26 cellular contexts compared by ENCODE assay signal in genomic region chr1:111157425-111157824, GRCh38. TPM values are rescaled to one million over a fixed set of nuclear protein-coding genes. Genes with fewer than 3 reads are reported as not detected.
DNase-seq lines count a peak whose midpoint lies in the region; ATAC-seq, FAIRE-seq and TF ChIP-seq lines count a peak whose summit lies in the region.
"Had no signal": no experiment of that assay in that cellular context is flagged by ENCODE, and none has a peak within 500 bp of the region (broad histone marks: within the 10 kb centered on the region; RNA-seq: fewer than 3 reads in every experiment).

No MANE protein-coding gene starts in this region.

- no peak for ATAC-seq in memory B cell (ENCODE audit: low read depth)
- ATAC-seq in natural killer cell, result no peak
- ATAC-seq in HG03095 (IDR thresholded peaks at IDR 0.05; ENCODE audit: unreplicated experiment), result no peak

- H3K36me3 Mint-ChIP-seq in memory B cell (peaks cover 52% of the 10 kb centered on the region), natural killer cell (peaks cover 17% of the 10 kb centered on the region)

- no peak overlapping the region for H3K4me3 ChIP-seq in fibroblast of villous mesenchyme (ENCODE audit: low read depth, low read length)
- no peak overlapping the region for H3K4me3 ChIP-seq in keratinocyte (ENCODE audit: control insufficient read depth in 2 of 3, extremely low read depth in 1 of 3, insufficient read depth in 2 of 3, low read depth in 1 of 3, low read length in 3 of 3)
- no peak overlapping the region for H3K4me3 ChIP-seq in small intestine (ENCODE audit: low read depth in 1 of 2, low read length in 2 of 2)
- H3K4me3 ChIP-seq: BLaER1 had no signal

- H3K9me3 ChIP-seq in keratinocyte (ENCODE audit: control insufficient read depth, low read depth, low read length), result no peaks in the 10 kb centered on the region
- H3K9me3 ChIP-seq in small intestine (ENCODE audit: control insufficient read depth, low read depth), result no peaks in the 10 kb centered on the region
- H3K9me3 ChIP-seq: BE2C had no signal

- intact Hi-C loops in natural killer cell (cut with micrococcal nuclease), result no loop called here

- FAIRE-seq in keratinocyte (lab: Jason Lieb, UNC), result peak; percentile 13
- FAIRE-seq in small intestine (lab: Jason Lieb, UNC), result peak; percentile 5
- FAIRE-seq: A204.1, G401.6, GM12891 had no signal

- H3K27ac ChIP-seq in keratinocyte (ENCODE audit: control insufficient read depth, insufficient read depth, low read length) (no peak overlapping the region), small intestine (ENCODE audit: low read depth in 1 of 2, low read length in 1 of 2) (no peak overlapping the region)
- H3K27ac ChIP-seq: BLaER1 had no signal

- H3K4me3 Mint-ChIP-seq in memory B cell, result no peak overlapping the region
- H3K4me3 Mint-ChIP-seq in natural killer cell, result no peak overlapping the region
- H3K4me3 Mint-ChIP-seq: CD14-positive monocyte; CD4-positive, alpha-beta memory T cell; CD4-positive, CD25-positive, alpha-beta regulatory T cell; CD8-positive, alpha-beta memory T cell had no signal

- H3K4me1 Mint-ChIP-seq in memory B cell (peaks cover 43% of the 10 kb centered on the region), natural killer cell (peaks cover 34 to 40% of the 10 kb centered on the region in 2 donors)

- TF ChIP-seq CTCF in fibroblast of villous mesenchyme (IDR thresholded peaks at IDR 0.05; ENCODE audit: insufficient read depth, low read depth, low read length) (no peak), keratinocyte (optimal IDR thresholded peaks at IDR 0.05 in 1 of 3, IDR thresholded peaks at IDR 0.05 in 1 of 3, conservative IDR thresholded peaks at IDR 0.05 in 1 of 3; ENCODE audit: extremely low read depth in 1 of 3, insufficient read depth in 2 of 3, low read length in 3 of 3) (no peak), natural killer cell (IDR thresholded peaks at IDR 0.05) (no peak)

- no peak overlapping the region for H3K4me2 ChIP-seq in keratinocyte (ENCODE audit: control insufficient read depth, extremely low read depth, insufficient read depth, low read depth, low read length)
- H3K4me2 ChIP-seq: BLaER1 had no signal

- no peak overlapping the region for H3K9ac ChIP-seq in keratinocyte (ENCODE audit: control insufficient read depth, extremely low read depth, insufficient read depth, low read length)
- H3K9ac ChIP-seq: BLaER1 had no signal

- H4K20me1 ChIP-seq in keratinocyte (ENCODE audit: control insufficient read depth, extremely low read depth, insufficient read depth, low read length), result no peaks in the 10 kb centered on the region

- H3K79me2 ChIP-seq in keratinocyte (ENCODE audit: control insufficient read depth, insufficient read depth, low read length), result peaks cover 63% of the 10 kb centered on the region

- dilution Hi-C loops in keratinocyte (cut with MboI; ENCODE audit: extremely low pct_ligation_motif_present, low sequenced_read_pairs), result no loop called here

- no peaks in the 10 kb centered on the region for H3K9me3 Mint-ChIP-seq in memory B cell
- no peaks in the 10 kb centered on the region for H3K9me3 Mint-ChIP-seq in natural killer cell
- H3K9me3 Mint-ChIP-seq: CD14-positive monocyte; CD4-positive, CD25-positive, alpha-beta regulatory T cell; CD8-positive, alpha-beta memory T cell had no signal

- H3K4me1 ChIP-seq in keratinocyte (ENCODE audit: control insufficient read depth, extremely low read depth, insufficient read depth, low read length) (no peaks in the 10 kb centered on the region), small intestine (ENCODE audit: control insufficient read depth in 2 of 2, insufficient read depth in 1 of 2, low read depth in 1 of 2, low read length in 1 of 2) (peaks cover 3 to 4% of the 10 kb centered on the region in 2 donors)
- H3K4me1 ChIP-seq: BLaER1 had no signal

- H3K27me3 Mint-ChIP-seq in memory B cell, result no peaks in the 10 kb centered on the region
- no peaks in the 10 kb centered on the region for H3K27me3 Mint-ChIP-seq in natural killer cell (ENCODE audit: low read depth in 2 of 2)
- H3K27me3 Mint-ChIP-seq: CD4-positive, alpha-beta memory T cell; CD4-positive, CD25-positive, alpha-beta regulatory T cell; CD8-positive, alpha-beta memory T cell had no signal

- DNase-seq in fibroblast of villous mesenchyme (ENCODE audit: low read depth), result peak; percentile 14
- no peak for DNase-seq in keratinocyte (ENCODE audit: low read depth, low spot score)
- no peak for DNase-seq in memory B cell (ENCODE audit: low spot score in 2 of 2)
- peak; percentile 88 for DNase-seq in small intestine
- DNase-seq in natural killer cell, result no peak
- DNase-seq in RKO (ENCODE audit: low spot score), result no peak
- DNase-seq in NCI-H2227 (lab: John Stamatoyannopoulos, UW; ENCODE audit: unreplicated experiment), result no peak
- DNase-seq: 8988T; ACHN; BE2C; C1 segment of cervical spinal cord; CD4-positive, alpha-beta memory T cell; CD4-positive, CD25-positive, alpha-beta regulatory T cell; CD8-positive, alpha-beta memory T cell; COR-L47; DMS 273 treated with DMSO at 0.1 percent for 48 hours; DMS153; DMS79 treated with DMSO at 0.1 percent for 48 hours; GF-D8 had no signal

- H3K27ac Mint-ChIP-seq in memory B cell (peak overlapping the region; percentile 17), natural killer cell (no peak overlapping the region)
- H3K27ac Mint-ChIP-seq: CD14-positive monocyte; CD4-positive, alpha-beta memory T cell; CD4-positive, CD25-positive, alpha-beta regulatory T cell had no signal

- H3K36me3 ChIP-seq in keratinocyte (ENCODE audit: control insufficient read depth in 2 of 2, extremely low read depth in 1 of 2, insufficient read depth in 2 of 2, low read length in 2 of 2) (peaks cover 4 to 6% of the 10 kb centered on the region in 2 experiments), small intestine (ENCODE audit: control insufficient read depth in 2 of 2, insufficient read depth in 2 of 2, low read length in 2 of 2) (peaks cover 0 to 3% of the 10 kb centered on the region in 2 donors)

- H2AFZ ChIP-seq in keratinocyte (ENCODE audit: control insufficient read depth, low read length), result no peak overlapping the region

- no peaks in the 10 kb centered on the region for H3K9me1 ChIP-seq in keratinocyte (ENCODE audit: control insufficient read depth, extremely low read depth, insufficient read depth, low read length)

- no peaks in the 10 kb centered on the region for H3K27me3 ChIP-seq in keratinocyte (ENCODE audit: control insufficient read depth, extremely low read depth, insufficient read depth, low read length)
- H3K27me3 ChIP-seq in small intestine (ENCODE audit: control insufficient read depth in 2 of 2, insufficient read depth in 2 of 2, low read length in 2 of 2), result no peaks in the 10 kb centered on the region
- H3K27me3 ChIP-seq: BE2C, BLaER1 had no signal

- WGBS in small intestine, 3 donors, result 12 to 67% (median 57%) methylated on average over 2 of the region's 2 CpGs

RNA-seq across cellular contexts. Expression of gene CEPT1, which starts 17.4 kb away (rescaled TPM):
- total RNA-seq in fibroblast of villous mesenchyme, result 24.8 and 59.2 TPM in 2 replicates
- polyA plus RNA-seq in keratinocyte, result 27.3 to 65.2 TPM (median 50.0 TPM) in 3 replicates
- polyA plus RNA-seq in keratinocyte (2011; ENCODE audit: low read depth), result 14.9 TPM
- 11.8 and 26.0 TPM in 2 replicates for polyA plus RNA-seq in keratinocyte (2011; cell fraction: cytosol; rRNA removed)
- polyA plus RNA-seq in keratinocyte (2011; cell fraction: nucleus; rRNA removed), result 71.3 and 90.5 TPM in 2 replicates
- 21.4 and 50.2 TPM in 2 replicates for polyA plus RNA-seq in keratinocyte (2012; ENCODE audit: low replicate concordance)
- 15.0 to 75.6 TPM (median 50.3 TPM) in 3 replicates for polyA minus RNA-seq in keratinocyte
- polyA minus RNA-seq in keratinocyte (2011; cell fraction: cytosol; rRNA and poly(A)+ RNA removed), result 21.5 TPM
- 50.6 and 101 TPM in 2 replicates for polyA minus RNA-seq in keratinocyte (2011; cell fraction: nucleus; rRNA and poly(A)+ RNA removed)
- polyA plus RNA-seq in small intestine, result 10 to 100 TPM in 2 of 3 donors, 1 to 10 TPM in 1; 10.0 to 23.2 (median 13.2) TPM
- total RNA-seq in natural killer cell, result 10 to 100 TPM; 35.4 to 49.5 (median 40.9) TPM

RNA-seq across cellular contexts. Expression of gene DRAM2, which starts 17.5 kb away (rescaled TPM):
- total RNA-seq in fibroblast of villous mesenchyme (37.7 and 58.3 TPM in 2 replicates), natural killer cell (10 to 100 TPM; 35.8 to 40.8 (median 36.4) TPM)
- polyA plus RNA-seq in keratinocyte (50.7 to 118 TPM (median 117 TPM) in 3 replicates), small intestine (10 to 100 TPM; 37.0 to 41.2 (median 39.3) TPM)
- 110 TPM for polyA plus RNA-seq in keratinocyte (2011; ENCODE audit: low read depth)
- 55.8 and 128 TPM in 2 replicates for polyA plus RNA-seq in keratinocyte (2011; cell fraction: cytosol; rRNA removed)
- polyA plus RNA-seq in keratinocyte (2011; cell fraction: nucleus; rRNA removed), result 79.3 and 102 TPM in 2 replicates
- 39.6 and 98.0 TPM in 2 replicates for polyA plus RNA-seq in keratinocyte (2012; ENCODE audit: low replicate concordance)
- polyA minus RNA-seq in keratinocyte, result 24.9 to 73.2 TPM (median 69.4 TPM) in 3 replicates
- polyA minus RNA-seq in keratinocyte (2011; cell fraction: cytosol; rRNA and poly(A)+ RNA removed), result 21.9 TPM
- 29.6 and 47.8 TPM in 2 replicates for polyA minus RNA-seq in keratinocyte (2011; cell fraction: nucleus; rRNA and poly(A)+ RNA removed)

RNA-seq across cellular contexts. Expression of gene DENND2D, which starts 43.0 kb away (rescaled TPM):
- 2.3 and 4.3 TPM in 2 replicates for total RNA-seq in fibroblast of villous mesenchyme
- polyA plus RNA-seq in keratinocyte, result 5.3 to 8.9 TPM (median 7.8 TPM) in 3 replicates
- 15.2 TPM for polyA plus RNA-seq in keratinocyte (2011; ENCODE audit: low read depth)
- polyA plus RNA-seq in keratinocyte (2011; cell fraction: cytosol; rRNA removed), result 6.5 and 10.1 TPM in 2 replicates
- polyA plus RNA-seq in keratinocyte (2011; cell fraction: nucleus; rRNA removed), result 5.8 and 8.6 TPM in 2 replicates
- polyA plus RNA-seq in keratinocyte (2012; ENCODE audit: low replicate concordance), result 4.9 and 20.1 TPM in 2 replicates
- polyA minus RNA-seq in keratinocyte, result 5.1 to 8.4 TPM (median 7.4 TPM) in 3 replicates
- polyA minus RNA-seq in keratinocyte (2011; cell fraction: cytosol; rRNA and poly(A)+ RNA removed), result 4.2 TPM
- 2.5 and 4.0 TPM in 2 replicates for polyA minus RNA-seq in keratinocyte (2011; cell fraction: nucleus; rRNA and poly(A)+ RNA removed)
- polyA plus RNA-seq in small intestine, result 10 to 100 TPM; 31.3 to 54.6 (median 36.7) TPM
- 100 to 1,000 TPM; 203 to 297 (median 203) TPM for total RNA-seq in natural killer cell
- total RNA-seq: A673 had no signal

Comparison
In these comparisons a context has a peak if more than half of its experiments do, and no peak if none do; other contexts are left out.
1. DNase-seq: peak in fibroblast of villous mesenchyme (single experiment) and small intestine (single experiment); none in keratinocyte (single experiment), memory B cell (0 of 2), natural killer cell (single experiment), RKO (single experiment) and NCI-H2227 (single experiment).
2. RNA of gene DENND2D, which starts 43.0 kb away (total RNA-seq): 203 to 297 TPM in natural killer cell; 2.3 to 4.3 TPM in fibroblast of villous mesenchyme; every median in the first group is over 10 times any median in the second.